8 cellular contexts compared by ENCODE assay signal in genomic region chr12:131454418-131455217, GRCh38.
DNase-seq lines count a peak whose midpoint lies in the region; ATAC-seq, FAIRE-seq and TF ChIP-seq lines count a peak whose summit lies in the region.

No MANE protein-coding gene starts in this region.

- H4K20me1 ChIP-seq in K562 (replicated peaks; ENCODE audit: control insufficient read depth, insufficient read depth, low read length) = no peaks in the 10 kb centered on the region

- H3K36me3 ChIP-seq in K562 (ENCODE audit: control insufficient read depth, insufficient read depth, low read length) (no peaks in the 10 kb centered on the region), mesendoderm (ENCODE audit: control insufficient read depth, insufficient read depth, low read length) (no peaks in the 10 kb centered on the region), upper lobe of right lung (no peaks in the 10 kb centered on the region)

- H3K56ac ChIP-seq in mesendoderm (ENCODE audit: low read length) = no peak overlapping the region

- no peak overlapping the region for H2AK5ac ChIP-seq in mesendoderm (ENCODE audit: low read length)

- no peaks in the 10 kb centered on the region for H3K4me1 Mint-ChIP-seq in Calu3 (ENCODE audit: low read depth, unreplicated experiment)

- H2AFZ ChIP-seq in K562 (ENCODE audit: low read depth, low read length) = peak overlapping the region; percentile 84

- H3K36me3 Mint-ChIP-seq in Calu3 (ENCODE audit: insufficient read depth, unreplicated experiment) = no peaks in the 10 kb centered on the region

- BruUV-seq in Calu3 (replicated peaks; lab: Mats Ljungman, UMichigan) (no TSS peak), K562 (replicated peaks; lab: Mats Ljungman, UMichigan) (no TSS peak)

- peaks cover 20 to 42% of the 10 kb centered on the region in 2 experiments; a peak in 4 of 5 replicates for H3K27me3 ChIP-seq in K562 (ENCODE audit: control insufficient read depth in 2 of 2, insufficient read depth in 2 of 2, low read length in 2 of 2)
- no peaks in the 10 kb centered on the region for H3K27me3 ChIP-seq in mesendoderm (ENCODE audit: insufficient read depth, low read length, poor library complexity)
- H3K27me3 ChIP-seq in upper lobe of right lung = peaks cover 5% of the 10 kb centered on the region

- intact Hi-C loops in Calu3 (cut with micrococcal nuclease; ENCODE audit: unreplicated experiment) = loop anchor here (1.0 to 5.0 kb wide), 3 partner anchors 72 to 350 kb away; no protein-coding TSS in a partner anchor
- intact Hi-C loops in K562 (cut with micrococcal nuclease) = loop anchor here (5.0 to 10.0 kb wide), 5 partner anchors 62 to 340 kb away; no protein-coding TSS in a partner anchor
- intact Hi-C loops in upper lobe of right lung (cut with DNase I) = no loop called here

- DNase-seq in Calu3 = peak; percentile 84
- peak; percentile 33 for DNase-seq in NOMO-1 treated with DMSO at 0.1 percent for 48 hours (lab: John Stamatoyannopoulos, UW; ENCODE audit: unreplicated experiment)
- DNase-seq in K562 (ENCODE audit: extremely low read depth in 1 of 4, low spot score in 3 of 4) = peak; percentile 73 to 79 (median 76)
- peak; percentile 91 for DNase-seq in mesendoderm
- DNase-seq in upper lobe of right lung = peak; percentile 74
- DNase-seq in cerebellar nuclear complex (lab: John Stamatoyannopoulos, UW) = no peak

- ATAC-seq in GM19025 (IDR thresholded peaks at IDR 0.05; ENCODE audit: low read depth, unreplicated experiment) = peak; percentile 76
- ATAC-seq in HG03103 (IDR thresholded peaks at IDR 0.05; ENCODE audit: low read depth, unreplicated experiment) = peak; percentile 96
- ATAC-seq in K562 = peak; percentile 99
- ATAC-seq in upper lobe of right lung = peak; percentile 85

- H3K4me1 ChIP-seq in K562 (replicated peaks in 1 of 2; ENCODE audit: control insufficient read depth in 2 of 2, insufficient read depth in 2 of 2, low read length in 2 of 2) (peaks cover 5 to 19% of the 10 kb centered on the region in 2 experiments; a peak in 4 of 5 replicates), mesendoderm (ENCODE audit: control insufficient read depth, low read depth, low read length) (no peaks in the 10 kb centered on the region), upper lobe of right lung (no peaks in the 10 kb centered on the region)

- H4K5ac ChIP-seq in mesendoderm (ENCODE audit: low read length) = no peak overlapping the region

- H3K4me2 ChIP-seq in K562 (ENCODE audit: insufficient read depth, low read length) = no peak overlapping the region
- H3K4me2 ChIP-seq in mesendoderm (ENCODE audit: low read length) = no peak overlapping the region

- H3K9me3 Mint-ChIP-seq in Calu3 (ENCODE audit: low read depth, unreplicated experiment) = no peaks in the 10 kb centered on the region

- H3K4me3 Mint-ChIP-seq in Calu3 (ENCODE audit: low read depth, unreplicated experiment) = no peak overlapping the region

- H2BK120ac ChIP-seq in mesendoderm (ENCODE audit: low read depth, low read length) = no peak overlapping the region

- peak; percentile 61 to 87 for TF ChIP-seq RAD21 in K562 (CRISPR knock-in tag; conservative IDR thresholded peaks at IDR 0.05 in 1 of 2, IDR thresholded peaks at IDR 0.05 in 1 of 2)

- H3K9me1 ChIP-seq in K562 (ENCODE audit: control insufficient read depth, insufficient read depth, low read length) = no peaks in the 10 kb centered on the region

- H3K23ac ChIP-seq in mesendoderm (ENCODE audit: low read length) = no peak overlapping the region

- H3K27ac Mint-ChIP-seq in Calu3 (ENCODE audit: unreplicated experiment) = no peak overlapping the region

- no peak for TF ChIP-seq EP300 in K562 (IDR thresholded peaks at IDR 0.05; ENCODE audit: low read length)

- H3K9me3 ChIP-seq in K562 (replicated peaks; ENCODE audit: control insufficient read depth, insufficient read depth, low read depth, low read length) (no peaks in the 10 kb centered on the region), upper lobe of right lung (peaks cover 13% of the 10 kb centered on the region)

- no peaks in the 10 kb centered on the region for H3K79me1 ChIP-seq in mesendoderm (ENCODE audit: low read length)

- peak; percentile 80 for TF ChIP-seq CTCF in Calu3 (IDR thresholded peaks at IDR 0.05; ENCODE audit: unreplicated experiment)
- TF ChIP-seq CTCF in K562 (IDR thresholded peaks at IDR 0.05 in 2 of 3, conservative IDR thresholded peaks at IDR 0.05 in 1 of 3; ENCODE audit: insufficient read depth in 2 of 3, low read depth in 1 of 3, low read length in 3 of 3) = peak; percentile 77 to 95 (median 85)
- peak; percentile 55 for TF ChIP-seq CTCF in upper lobe of right lung (IDR thresholded peaks at IDR 0.05)

- no peak overlapping the region for H2BK15ac ChIP-seq in mesendoderm (replicated peaks; ENCODE audit: low read depth)

- H3K9ac ChIP-seq in K562 (ENCODE audit: insufficient read depth in 1 of 2, low read depth in 2 of 2, low read length in 2 of 2) (no peak overlapping the region), mesendoderm (ENCODE audit: low read length) (no peak overlapping the region)

- no peak overlapping the region for H3K4me3 ChIP-seq in K562
- H3K4me3 ChIP-seq in mesendoderm (ENCODE audit: low read length) = no peak overlapping the region
- no peak overlapping the region for H3K4me3 ChIP-seq in upper lobe of right lung

- TF ChIP-seq POLR2A in K562 (conservative IDR thresholded peaks at IDR 0.05) = no peak

- H4K8ac ChIP-seq in mesendoderm (ENCODE audit: low read depth, low read length) = no peak overlapping the region

- no peak overlapping the region for H3K18ac ChIP-seq in mesendoderm (ENCODE audit: low read length)

- peaks cover 81% of the 10 kb centered on the region for H3K27me3 Mint-ChIP-seq in Calu3 (ENCODE audit: unreplicated experiment)

- H3K27ac ChIP-seq in K562 (ENCODE audit: extremely low read depth, low read depth, low read length) (no peak overlapping the region), mesendoderm (ENCODE audit: low read depth, low read length) (no peak overlapping the region), upper lobe of right lung (no peak overlapping the region)

- in situ Hi-C loops in K562 (cut with MboI) = no loop called here

- peak; percentile 65 for FAIRE-seq in K562 (lab: Jason Lieb, UNC)

- POLR2A ChIA-PET in K562 (lab: Yijun Ruan, JAX) = interaction anchor here (0.6 to 1.3 kb wide), 4 partner anchors 20 to 363 kb away, joined by 3 to 5 read pairs (median 4); no protein-coding TSS in a partner anchor

- no peak overlapping the region for H2BK5ac ChIP-seq in mesendoderm (ENCODE audit: low read length)

- WGBS in K562 (ENCODE audit: insufficient coverage, low coverage, missing lambda C conversion rate) = 22% methylated on average over 7 of the region's 12 CpGs
- no CpG with 5 or more reads among the region's 12 CpGs for WGBS in mesendoderm (ENCODE audit: extremely low coverage, insufficient coverage, low lambda C conversion rate)

- H3K79me2 ChIP-seq in K562 (ENCODE audit: control insufficient read depth, insufficient read depth, low read length) (no peaks in the 10 kb centered on the region), mesendoderm (ENCODE audit: control insufficient read depth, insufficient read depth, low read length) (no peaks in the 10 kb centered on the region)

- CTCF ChIA-PET in Calu3 (lab: Charles Lee) = interaction anchor here (0.6 to 1.5 kb wide), 10 partner anchors 9 to 384 kb away, joined by 3 to 30 read pairs (median 4); no protein-coding TSS in a partner anchor
- CTCF ChIA-PET in K562 (lab: Yijun Ruan, JAX; ENCODE audit: low intra/inter-chr PET ratio) = interaction anchor here (0.6 to 0.7 kb wide), 2 partner anchors 93 to 350 kb away, joined by 3 read pairs; no protein-coding TSS in a partner anchor

- no peak overlapping the region for H3K4ac ChIP-seq in mesendoderm (ENCODE audit: low read depth, low read length)

TF ChIP-seq in K562, 482 proteins besides CTCF, POLR2A, EP300 and RAD21 (continues in another document):
- TF ChIP-seq CTBP1 (IDR thresholded peaks at IDR 0.05; ENCODE audit: borderline replicate concordance) = peak; percentile 40; the same call in 1 of the 2 replicates
- 0 out of 2 replicates have a peak, but pooled peaks have one; percentile 23 for TF ChIP-seq ZBTB33 (CRISPR knock-in tag; IDR thresholded peaks at IDR 0.05)
- peak; percentile 51 for TF ChIP-seq MAX (CRISPR knock-in tag; IDR thresholded peaks at IDR 0.05)
- TF ChIP-seq ZNF41 (CRISPR knock-in tag; conservative IDR thresholded peaks at IDR 0.05) = no peak
- TF ChIP-seq, protein P1, sequence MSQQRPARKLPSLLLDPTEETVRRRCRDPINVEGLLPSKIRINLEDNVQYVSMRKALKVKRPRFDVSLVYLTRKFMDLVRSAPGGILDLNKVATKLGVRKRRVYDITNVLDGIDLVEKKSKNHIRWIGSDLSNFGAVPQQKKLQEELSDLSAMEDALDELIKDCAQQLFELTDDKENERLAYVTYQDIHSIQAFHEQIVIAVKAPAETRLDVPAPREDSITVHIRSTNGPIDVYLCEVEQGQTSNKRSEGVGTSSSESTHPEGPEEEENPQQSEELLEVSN (IDR thresholded peaks at IDR 0.05; ENCODE audit: borderline replicate concordance in 1 of 2, extremely low read depth in 1 of 2, insufficient read depth in 1 of 2, insufficient read length in 1 of 2, low read depth in 1 of 2, low read length in 1 of 2, poor library complexity in 1 of 2, severe bottlenecking in 1 of 2) = peak in 1 of 2 experiments; percentile 37

Comparison
In these comparisons a context has a peak if more than half of its experiments do, and no peak if none do; other contexts are left out.
1. DNase-seq: peak in Calu3 (single experiment), NOMO-1 treated with DMSO at 0.1 percent for 48 hours (single experiment), K562 (4 of 4), mesendoderm (single experiment) and upper lobe of right lung (single experiment); none in cerebellar nuclear complex (0 of 2).
2. Peak in every context shown above with its lines, with median percentiles within 50 percentile points of each other: CTCF ChIP-seq and ATAC-seq.